In genomic region chr2:28363676-28364075, GRCh38 we compare ENCODE assay signal across 23 cellular contexts.
"Had no signal": no experiment of that assay in that cellular context is flagged by ENCODE, and none has a peak within 500 bp of the region (broad histone marks: within the 10 kb centered on the region; RNA-seq: fewer than 3 reads in every experiment).

No MANE protein-coding gene starts in this region.

- H3K27me3 ChIP-seq: body of pancreas, cardiac muscle cell, left lung, right lobe of liver had no signal

- H3K36me3 Mint-ChIP-seq: activated naive CD4-positive, alpha-beta T cell treated with anti-CD3 and anti-CD28 coated beads, Interleukin-2, amount 50 U/mL, for 24 hours; T-cell; WTC11 had no signal

- H3K4me1 ChIP-seq: body of pancreas, tibial artery had no signal

- H3K27ac ChIP-seq: body of pancreas, left lung, right lobe of liver, tibial artery had no signal

- H3K36me3 ChIP-seq: cardiac muscle cell, left lung, right lobe of liver, tibial artery had no signal

- H3K27ac Mint-ChIP-seq: activated naive CD4-positive, alpha-beta T cell treated with anti-CD3 and anti-CD28 coated beads, Interleukin-2, amount 50 U/mL, for 24 hours; dendritic cell treated with granulocyte-macrophage colony-stimulating factor and Interleukin-4, amounts not matched to agents 40 ng/mL and 50 ng/mL, for 4 days; T-cell; WTC11 had no signal

- H3K4me3 Mint-ChIP-seq: activated naive CD4-positive, alpha-beta T cell treated with anti-CD3 and anti-CD28 coated beads, Interleukin-2, amount 50 U/mL, for 24 hours; activated T-cell treated with anti-CD3 and anti-CD28 coated beads, Interleukin-2, amount 50 U/mL, for 4 hours; dendritic cell treated with granulocyte-macrophage colony-stimulating factor and Interleukin-4, amounts not matched to agents 40 ng/mL and 50 ng/mL, for 4 days; nephron; T-cell; WTC11 had no signal

- H3K27me3 Mint-ChIP-seq: activated naive CD4-positive, alpha-beta T cell treated with anti-CD3 and anti-CD28 coated beads, Interleukin-2, amount 50 U/mL, for 24 hours; T-cell had no signal

- H3K4me3 ChIP-seq: body of pancreas, cardiac muscle cell, left lung, lung, right lobe of liver, tibial artery had no signal

- FAIRE-seq: small intestine had no signal

- H3K9me3 ChIP-seq: body of pancreas, left lung, right lobe of liver, tibial artery had no signal

- H3K9me3 Mint-ChIP-seq: activated naive CD4-positive, alpha-beta T cell treated with anti-CD3 and anti-CD28 coated beads, Interleukin-2, amount 50 U/mL, for 24 hours; activated T-cell treated with anti-CD3 and anti-CD28 coated beads, Interleukin-2, amount 50 U/mL, for 4 hours; dendritic cell treated with granulocyte-macrophage colony-stimulating factor and Interleukin-4, amounts not matched to agents 40 ng/mL and 50 ng/mL, for 4 days; nephron; T-cell; WTC11 had no signal

- DNase-seq: activated CD4-positive, alpha-beta T cell treated with anti-CD3 and anti-CD28 coated beads, Interleukin-2, amount 50 U/mL, for 4 hours; activated CD8-positive, alpha-beta memory T cell treated with anti-CD3 and anti-CD28 coated beads, Interleukin-2, amount 50 U/mL, for 48 hours; activated effector memory CD4-positive, alpha-beta T cell treated with anti-CD3 and anti-CD28 coated beads, Interleukin-2, amount 50 U/mL, for 16 hours; activated T-cell treated with anti-CD3 and anti-CD28 coated beads, Interleukin-2, amount 50 U/mL, for 4 hours; anterior cingulate cortex; body of pancreas; effector CD4-positive, alpha-beta T cell; foreskin fibroblast; kidney glomerular epithelial cell; left lung; midbrain; small intestine; stimulated activated CD4-positive, alpha-beta T cell treated with anti-CD3 and anti-CD28 coated beads, Interleukin-15, amount 100 ng/mL, for 24 hours; stimulated activated naive CD8-positive, alpha-beta T cell treated with anti-CD3 and anti-CD28 coated beads, Interleukin-15, Interleukin-2, amounts not matched to agents 100 U/mL and 50 U/mL, for 24 hours; T-cell; tibial artery had no signal
